27 cellular contexts compared by ENCODE assay signal in genomic region chr22:21010426-21011113, GRCh38. TPM values are rescaled to one million over a fixed set of nuclear protein-coding genes. Genes with fewer than 3 reads are reported as not detected.
"Had no signal": no experiment of that assay in that cellular context is flagged by ENCODE, and none has a peak within 500 bp of the region (broad histone marks: within the 10 kb centered on the region; RNA-seq: fewer than 3 reads in every experiment).

No MANE protein-coding gene starts in this region.

- H3K27ac Mint-ChIP-seq: dendritic cell treated with granulocyte-macrophage colony-stimulating factor and Interleukin-4, amounts not matched to agents 40 ng/mL and 50 ng/mL, for 4 days; nephron progenitor cell; type B pancreatic cell had no signal

- H3K4me3 Mint-ChIP-seq: dendritic cell treated with granulocyte-macrophage colony-stimulating factor and Interleukin-4, amounts not matched to agents 40 ng/mL and 50 ng/mL, for 4 days; effector memory CD8-positive, alpha-beta T cell; naive thymus-derived CD4-positive, alpha-beta T cell; nephron progenitor cell; type B pancreatic cell had no signal

- H3K27me3 Mint-ChIP-seq: effector memory CD8-positive, alpha-beta T cell; type B pancreatic cell had no signal

- H3K36me3 ChIP-seq: heart left ventricle, neutrophil, sigmoid colon, suprapubic skin, thyroid gland, uterus had no signal

- H3K27ac ChIP-seq: heart left ventricle, neutrophil, psoas muscle, sigmoid colon, skin epidermis, suprapubic skin, thyroid gland, uterus had no signal

- H3K9me3 ChIP-seq: heart left ventricle, neutrophil, psoas muscle, sigmoid colon, suprapubic skin, thyroid gland, uterus had no signal

- H3K27me3 ChIP-seq: heart left ventricle, sigmoid colon, suprapubic skin, thyroid gland, uterus had no signal

- ATAC-seq: effector memory CD8-positive, alpha-beta T cell; heart left ventricle; naive thymus-derived CD4-positive, alpha-beta T cell; psoas muscle; stimulated activated naive CD8-positive, alpha-beta T cell treated with anti-CD3 and anti-CD28 coated beads, Interleukin-15, Interleukin-2, amounts not matched to agents 100 U/mL and 50 U/mL, for 24 hours had no signal

- FAIRE-seq: colon had no signal

- H3K4me3 ChIP-seq: heart left ventricle, psoas muscle, sigmoid colon, skin epidermis, suprapubic skin, thyroid gland, uterus had no signal

- DNase-seq: cerebellar nuclear complex; effector memory CD8-positive, alpha-beta T cell; foreskin melanocyte; heart left ventricle; hippocampal formation; kidney glomerular epithelial cell; mesendoderm; naive thymus-derived CD4-positive, alpha-beta T cell; nephron progenitor cell; psoas muscle; retina; sigmoid colon; stimulated activated CD4-positive, alpha-beta T cell treated with anti-CD3 and anti-CD28 coated beads, Interleukin-2, amount 100 ng/mL, for 24 hours; stimulated activated CD4-positive, alpha-beta T cell treated with anti-CD3 and anti-CD28 coated beads, Interleukin-4, amount 100 ng/mL, for 4 hours; stimulated activated naive CD8-positive, alpha-beta T cell treated with anti-CD3 and anti-CD28 coated beads, Interleukin-15, Interleukin-2, amounts not matched to agents 100 U/mL and 50 U/mL, for 24 hours; thyroid gland; uterus had no signal

- H3K9me3 Mint-ChIP-seq: dendritic cell treated with granulocyte-macrophage colony-stimulating factor and Interleukin-4, amounts not matched to agents 40 ng/mL and 50 ng/mL, for 4 days; effector memory CD8-positive, alpha-beta T cell; naive thymus-derived CD4-positive, alpha-beta T cell; nephron progenitor cell; type B pancreatic cell had no signal

- H3K36me3 Mint-ChIP-seq: naive thymus-derived CD4-positive, alpha-beta T cell; type B pancreatic cell had no signal

RNA-seq across cellular contexts. Expression of gene P2RX6, which starts 4.4 kb away (rescaled TPM):
- total RNA-seq: epithelial cell of proximal tubule, lung microvascular endothelial cell had no signal

RNA-seq across cellular contexts. Expression of gene SLC7A4, which starts 21.8 kb away (rescaled TPM):
- total RNA-seq: lung microvascular endothelial cell had no signal
- polyA plus RNA-seq: heart left ventricle had no signal

RNA-seq across cellular contexts. Expression of gene LRRC74B, which starts 35.2 kb away (rescaled TPM):
- total RNA-seq: epithelial cell of proximal tubule; heart left ventricle; liver; lung microvascular endothelial cell; naive thymus-derived CD4-positive, alpha-beta T cell; osteoblast; sigmoid colon; suprapubic skin; thyroid gland had no signal
- polyA plus RNA-seq: heart left ventricle; liver; naive thymus-derived CD4-positive, alpha-beta T cell had no signal
